In the genomic region with DNA sequence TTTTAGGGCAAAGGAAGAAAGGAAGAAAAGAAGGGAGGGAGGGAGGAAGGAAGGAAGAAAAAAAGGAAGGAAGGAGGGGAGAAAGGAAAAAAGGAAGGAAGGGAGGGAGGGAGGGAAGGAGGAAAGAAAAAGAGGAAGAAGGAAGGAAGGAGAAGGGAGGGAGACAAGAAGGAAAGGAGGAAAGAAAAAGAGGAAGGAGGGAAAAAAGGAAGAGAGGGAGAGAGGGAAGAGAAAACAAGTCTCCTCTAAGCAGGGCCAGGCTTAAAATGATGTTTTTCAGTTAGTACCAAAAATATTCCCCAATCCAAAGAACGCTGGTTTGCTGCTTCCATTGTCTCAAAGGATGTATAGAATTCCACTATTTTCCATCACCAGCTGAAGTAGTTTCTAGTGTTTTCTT, we compare ENCODE assay signal across 1 cellular context.
TF ChIP-seq lines count a peak whose summit lies in the region.

No MANE protein-coding gene starts in this region.

TF ChIP-seq in HEK293, 187 proteins besides CTCF, POLR2A, EP300 and RAD21:
- TF ChIP-seq ZNF830 (tag by site-specific recombination; IDR thresholded peaks at IDR 0.05; ENCODE audit: low read depth) (no peak), ZNF366 (tag by site-specific recombination; conservative IDR thresholded peaks at IDR 0.05) (peak; percentile 71), SP3 (tag by site-specific recombination; IDR thresholded peaks at IDR 0.05) (no peak), HOXA7 (CRISPR knock-in tag; IDR thresholded peaks at IDR 0.05; ENCODE audit: borderline replicate concordance) (no peak)
TF ChIP-seq in HEK293: peak in this region for 1.
